In genomic region chr1:223234164-223234501, GRCh38 we compare ENCODE assay signal across 1 cellular context.
TF ChIP-seq lines count a peak whose summit lies in the region.

No MANE protein-coding gene starts in this region.

TF ChIP-seq in SK-N-SH, 30 proteins besides CTCF, POLR2A, EP300 and RAD21 (continued from another document):
- TF ChIP-seq, protein P1, sequence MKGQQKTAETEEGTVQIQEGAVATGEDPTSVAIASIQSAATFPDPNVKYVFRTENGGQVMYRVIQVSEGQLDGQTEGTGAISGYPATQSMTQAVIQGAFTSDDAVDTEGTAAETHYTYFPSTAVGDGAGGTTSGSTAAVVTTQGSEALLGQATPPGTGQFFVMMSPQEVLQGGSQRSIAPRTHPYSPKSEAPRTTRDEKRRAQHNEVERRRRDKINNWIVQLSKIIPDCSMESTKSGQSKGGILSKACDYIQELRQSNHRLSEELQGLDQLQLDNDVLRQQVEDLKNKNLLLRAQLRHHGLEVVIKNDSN (IDR thresholded peaks at IDR 0.05; ENCODE audit: borderline replicate concordance, low read depth): no peak
- TF ChIP-seq ELF1 (IDR thresholded peaks at IDR 0.05): no peak
- TF ChIP-seq GABPA (IDR thresholded peaks at IDR 0.05; ENCODE audit: low read depth): no peak
- no peak for TF ChIP-seq SMC3 (IDR thresholded peaks at IDR 0.05; ENCODE audit: low read depth, low read length)
- no peak for TF ChIP-seq TEAD4 (IDR thresholded peaks at IDR 0.05; ENCODE audit: borderline replicate concordance, insufficient read depth)
- TF ChIP-seq GATA2 (CRISPR knock-in tag; IDR thresholded peaks at IDR 0.05): no peak
- TF ChIP-seq MEF2A (IDR thresholded peaks at IDR 0.05; ENCODE audit: borderline replicate concordance, low read depth): no peak
- TF ChIP-seq FOSL2 (IDR thresholded peaks at IDR 0.05; ENCODE audit: borderline replicate concordance, low read depth): no peak
- TF ChIP-seq ZBTB33 (IDR thresholded peaks at IDR 0.05; ENCODE audit: borderline replicate concordance, low read depth): no peak
- TF ChIP-seq TCF12 (IDR thresholded peaks at IDR 0.05): no peak
- no peak for TF ChIP-seq FOXM1 (IDR thresholded peaks at IDR 0.05; ENCODE audit: low read depth)
- no peak for TF ChIP-seq CHD2 (IDR thresholded peaks at IDR 0.05; ENCODE audit: low read length, partially characterized antibody)
- no peak for TF ChIP-seq EZH2phosphoT487 (IDR thresholded peaks at IDR 0.05; ENCODE audit: borderline replicate concordance, low read depth)
- TF ChIP-seq, protein P2, sequence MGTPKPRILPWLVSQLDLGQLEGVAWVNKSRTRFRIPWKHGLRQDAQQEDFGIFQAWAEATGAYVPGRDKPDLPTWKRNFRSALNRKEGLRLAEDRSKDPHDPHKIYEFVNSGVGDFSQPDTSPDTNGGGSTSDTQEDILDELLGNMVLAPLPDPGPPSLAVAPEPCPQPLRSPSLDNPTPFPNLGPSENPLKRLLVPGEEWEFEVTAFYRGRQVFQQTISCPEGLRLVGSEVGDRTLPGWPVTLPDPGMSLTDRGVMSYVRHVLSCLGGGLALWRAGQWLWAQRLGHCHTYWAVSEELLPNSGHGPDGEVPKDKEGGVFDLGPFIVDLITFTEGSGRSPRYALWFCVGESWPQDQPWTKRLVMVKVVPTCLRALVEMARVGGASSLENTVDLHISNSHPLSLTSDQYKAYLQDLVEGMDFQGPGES (IDR thresholded peaks at IDR 0.05; ENCODE audit: low read depth, low read length): no peak
